In the genomic region with DNA sequence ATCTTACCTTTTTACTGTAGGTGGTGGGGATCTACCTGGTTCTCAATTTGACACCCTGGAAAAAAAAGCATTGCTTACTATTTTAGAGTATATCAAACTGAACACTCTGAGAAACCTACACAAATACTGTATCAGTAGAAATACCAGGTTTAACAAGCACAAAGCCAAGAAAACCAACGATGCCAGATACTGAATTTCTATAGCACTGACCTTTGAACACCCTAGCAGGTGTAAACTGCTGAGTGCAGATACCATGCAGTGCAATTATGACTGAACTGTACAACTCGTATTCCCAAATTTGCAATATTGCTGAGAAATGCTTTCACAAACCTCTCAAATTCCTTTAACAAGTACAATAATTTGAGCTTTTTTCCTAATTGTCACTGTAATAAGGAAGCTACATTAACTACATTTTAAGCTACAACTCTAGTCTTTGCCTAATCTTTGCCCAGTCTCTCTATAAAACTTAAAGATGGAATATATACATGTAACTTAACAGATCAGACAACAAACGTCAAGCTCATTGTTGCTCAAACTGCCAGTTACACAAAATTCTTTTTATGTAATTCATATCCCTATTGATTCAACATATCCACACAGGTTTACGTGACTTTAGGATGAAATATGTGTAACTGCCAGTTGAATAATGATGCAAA, we compare ENCODE assay signal across 13 cellular contexts. TPM values are rescaled to one million over a fixed set of nuclear protein-coding genes. Genes with fewer than 3 reads are reported as not detected.
DNase-seq lines count a peak whose midpoint lies in the region; ATAC-seq and TF ChIP-seq lines count a peak whose summit lies in the region.
"Had no signal": no experiment of that assay in that cellular context is flagged by ENCODE, and none has a peak within 500 bp of the region (broad histone marks: within the 10 kb centered on the region; RNA-seq: fewer than 3 reads in every experiment).

No MANE protein-coding gene starts in this region.

- H3K23me2 ChIP-seq in H9 (ENCODE audit: insufficient read length, low read depth, low read length, poor library complexity, severe bottlenecking) = no peaks in the 10 kb centered on the region

- no peak overlapping the region for H2BK5ac ChIP-seq in H9 (ENCODE audit: insufficient read length, low read length)
- no peak overlapping the region for H2BK5ac ChIP-seq in mesenchymal stem cell (ENCODE audit: low read depth, low read length, poor library complexity, severe bottlenecking)

- H3K9ac ChIP-seq in H9 (ENCODE audit: extremely low read depth, insufficient read length, low read length) (no peak overlapping the region), mesenchymal stem cell (ENCODE audit: low read length) (no peak overlapping the region)

- no peaks in the 10 kb centered on the region for H4K20me1 ChIP-seq in H9 (ENCODE audit: control insufficient read depth, insufficient read depth, insufficient read length)

- H3K4me1 ChIP-seq in H9 (ENCODE audit: insufficient read depth, low read length) (no peaks in the 10 kb centered on the region), mesenchymal stem cell (ENCODE audit: control insufficient read depth, insufficient read depth, low read depth, low read length) (peaks cover 4% of the 10 kb centered on the region), stomach (peaks cover 7 to 56% (median 30%) of the 10 kb centered on the region in 4 donors)
- H3K4me1 ChIP-seq: BE2C had no signal

- H2BK20ac ChIP-seq in H9 (ENCODE audit: low read depth, low read length, poor library complexity, severe bottlenecking) = no peak overlapping the region

- H3K18ac ChIP-seq in H9 (ENCODE audit: insufficient read length, low read depth, low read length) (no peak overlapping the region), mesenchymal stem cell (ENCODE audit: low read depth in 1 of 2, low read length in 2 of 2) (no peak overlapping the region)

- H3K79me1 ChIP-seq in H9 (ENCODE audit: insufficient read depth, low read depth, low read length, poor library complexity, severe bottlenecking) (peaks cover 3% of the 10 kb centered on the region), mesenchymal stem cell (replicated peaks; ENCODE audit: low read length, poor library complexity, severe bottlenecking) (peaks cover 3% of the 10 kb centered on the region)

- H3K4me2 ChIP-seq in H9 (ENCODE audit: insufficient read depth, insufficient read length, low read length) = no peak overlapping the region
- no peak overlapping the region for H3K4me2 ChIP-seq in mesenchymal stem cell (ENCODE audit: low read length, poor library complexity, severe bottlenecking)

- H3K4me3 ChIP-seq in mesenchymal stem cell (ENCODE audit: insufficient read depth in 1 of 2, low read depth in 1 of 2, low read length in 2 of 2) = no peak overlapping the region
- H3K4me3 ChIP-seq in stomach = no peak overlapping the region
- H3K4me3 ChIP-seq: psoas muscle had no signal

- POLR2A ChIA-PET in CD4-positive, alpha-beta T cell (lab: Charles Lee) = interaction anchor here (3.8 kb wide), 1 partner anchor 9 kb away, joined by 22 read pairs; a partner anchor contains a TSS
- POLR2A ChIA-PET in activated CD8-positive, alpha-beta T cell treated with anti-CD3 and anti-CD28 coated beads for 36 hours (lab: Charles Lee) = interaction anchor here (0.8 to 10.4 kb wide), 5 partner anchors 8 to 760 kb away, joined by 3 to 125 read pairs (median 3); a partner anchor contains a TSS

- no peak overlapping the region for H3K27ac ChIP-seq in CD4-positive, alpha-beta T cell (ENCODE audit: low read depth, low read length)
- H3K27ac ChIP-seq in H9 (ENCODE audit: insufficient read length, low read depth, low read length) (no peak overlapping the region), mesenchymal stem cell (ENCODE audit: low read length, poor library complexity, severe bottlenecking) (peak overlapping the region; percentile 26), stomach (no peak overlapping the region)
- H3K27ac ChIP-seq: psoas muscle had no signal

- TF ChIP-seq POLR2A in stomach (IDR thresholded peaks at IDR 0.05) = no peak

- no peak overlapping the region for H2BK12ac ChIP-seq in H9 (ENCODE audit: insufficient read length, low read depth, low read length)
- H2BK12ac ChIP-seq in mesenchymal stem cell (ENCODE audit: low read length in 2 of 2) = no peak overlapping the region

- TF ChIP-seq CTCF in CD4-positive, alpha-beta T cell (IDR thresholded peaks at IDR 0.05) = no peak
- no peak for TF ChIP-seq CTCF in H9 (conservative IDR thresholded peaks at IDR 0.05)
- no peak for TF ChIP-seq CTCF in activated CD8-positive, alpha-beta T cell treated with anti-CD3 and anti-CD28 coated beads for 36 hours (IDR thresholded peaks at IDR 0.05)
- no peak for TF ChIP-seq CTCF in stomach (IDR thresholded peaks at IDR 0.05)

- H3K79me2 ChIP-seq in H9 (ENCODE audit: insufficient read depth, low read length) = 0 out of 2 replicates have a peak, but pooled peaks cover 2% of the 10 kb centered on the region

- CTCF ChIA-PET in CD4-positive, alpha-beta T cell (lab: Charles Lee) = interaction anchor here (1.8 kb wide), 1 partner anchor 8 kb away, joined by 3 read pairs; no protein-coding TSS in a partner anchor
- CTCF ChIA-PET in activated CD8-positive, alpha-beta T cell treated with anti-CD3 and anti-CD28 coated beads for 36 hours (lab: Charles Lee) = interaction anchor here (0.6 kb wide), 1 partner anchor 66 kb away, joined by 3 read pairs; no protein-coding TSS in a partner anchor

- H2BK15ac ChIP-seq in H9 (ENCODE audit: low read depth, low read length) (no peak overlapping the region), mesenchymal stem cell (ENCODE audit: low read depth, poor library complexity, severe bottlenecking) (no peak overlapping the region)

- no peak overlapping the region for H4K91ac ChIP-seq in H9 (ENCODE audit: insufficient read length, low read depth, low read length)
- no peak overlapping the region for H4K91ac ChIP-seq in mesenchymal stem cell (ENCODE audit: low read length)

- H3K4ac ChIP-seq in H9 (ENCODE audit: low read depth, low read length) (no peak overlapping the region), mesenchymal stem cell (ENCODE audit: low read depth in 1 of 2, low read length in 2 of 2) (no peak overlapping the region)

- H3K14ac ChIP-seq in H9 (ENCODE audit: insufficient read depth, low read length) (no peak overlapping the region), mesenchymal stem cell (ENCODE audit: low read length in 2 of 2) (no peak overlapping the region)

- TF ChIP-seq EP300 in stomach (IDR thresholded peaks at IDR 0.05) = no peak

- H3K23ac ChIP-seq in H9 (ENCODE audit: insufficient read length, low read depth, low read length) (no peak overlapping the region), mesenchymal stem cell (ENCODE audit: low read length in 2 of 2) (no peak overlapping the region)

- no peak for ATAC-seq in CD4-positive, alpha-beta T cell (ENCODE audit: poor library complexity)
- no peak for ATAC-seq in activated CD8-positive, alpha-beta T cell treated with anti-CD3 and anti-CD28 coated beads for 36 hours
- ATAC-seq in HG03521 (IDR thresholded peaks at IDR 0.05; ENCODE audit: unreplicated experiment) = no peak
- ATAC-seq: left cardiac atrium, psoas muscle had no signal

- intact Hi-C loops in CD4-positive, alpha-beta T cell (cut with DNase I, micrococcal nuclease) = no loop called here
- intact Hi-C loops in activated CD8-positive, alpha-beta T cell treated with anti-CD3 and anti-CD28 coated beads for 36 hours (cut with micrococcal nuclease) = no loop called here
- intact Hi-C loops in stomach (cut with DNase I; ENCODE audit: low total_unique reads) = no loop called here

- no CpG with 5 or more reads among the region's 4 CpGs for WGBS in H9 (ENCODE audit: extremely low coverage, insufficient read length, low lambda C conversion rate)
- WGBS in mesenchymal stem cell = 86% methylated on average over 3 of the region's 4 CpGs
- WGBS in stomach, 5 donors = 40 to 56% (median 54%) methylated on average over 4 of the region's 4 CpGs

- H2BK120ac ChIP-seq in H9 (ENCODE audit: low read depth, low read length, poor library complexity, severe bottlenecking) (no peak overlapping the region), mesenchymal stem cell (ENCODE audit: low read depth, low read length) (no peak overlapping the region)

- no peak overlapping the region for H3K4me3 Mint-ChIP-seq in CD4-positive, alpha-beta T cell
- no peak overlapping the region for H3K4me3 Mint-ChIP-seq in H9
- H3K4me3 Mint-ChIP-seq in activated CD8-positive, alpha-beta T cell treated with anti-CD3 and anti-CD28 coated beads for 36 hours = no peak overlapping the region

- no peaks in the 10 kb centered on the region for H3K27me3 ChIP-seq in CD4-positive, alpha-beta T cell (ENCODE audit: control insufficient read depth, insufficient read depth, low read length)
- H3K27me3 ChIP-seq in H9 (ENCODE audit: insufficient read depth, low read length) = no peaks in the 10 kb centered on the region
- H3K27me3 ChIP-seq in mesenchymal stem cell (ENCODE audit: control insufficient read depth in 1 of 2, insufficient read depth in 1 of 2, low read length in 2 of 2) = no peaks in the 10 kb centered on the region
- H3K27me3 ChIP-seq in stomach = no peaks in the 10 kb centered on the region
- H3K27me3 ChIP-seq: BE2C had no signal

- peaks cover 98% of the 10 kb centered on the region for H3K36me3 Mint-ChIP-seq in CD4-positive, alpha-beta T cell (ENCODE audit: low read depth)
- peaks cover 52 to 90% (median 75%) of the 10 kb centered on the region in 3 experiments for H3K36me3 Mint-ChIP-seq in H9 (ENCODE audit: insufficient read depth in 1 of 3, low read depth in 3 of 3)
- H3K36me3 Mint-ChIP-seq in activated CD8-positive, alpha-beta T cell treated with anti-CD3 and anti-CD28 coated beads for 36 hours (ENCODE audit: low read depth) = peaks cover 83% of the 10 kb centered on the region

- H2AFZ ChIP-seq in H9 (ENCODE audit: low read length) = no peak overlapping the region
- no peak overlapping the region for H2AFZ ChIP-seq in mesenchymal stem cell (ENCODE audit: low read depth, low read length)

- no peak overlapping the region for H4K5ac ChIP-seq in H9 (ENCODE audit: insufficient read length, low read depth, low read length)

- H3K36me3 ChIP-seq in mesenchymal stem cell (ENCODE audit: control insufficient read depth in 1 of 2, insufficient read depth in 2 of 2, low read depth in 1 of 2, low read length in 2 of 2) (peaks cover 15 to 100% of the 10 kb centered on the region in 2 experiments), stomach (peaks cover 74 to 100% (median 100%) of the 10 kb centered on the region in 4 donors)

- H4K8ac ChIP-seq in H9 (replicated peaks; ENCODE audit: insufficient read length, low read depth, low read length) = no peak overlapping the region
- no peak overlapping the region for H4K8ac ChIP-seq in mesenchymal stem cell (ENCODE audit: low read length)

- no peaks in the 10 kb centered on the region for H3K27me3 Mint-ChIP-seq in CD4-positive, alpha-beta T cell
- H3K27me3 Mint-ChIP-seq in H9 (ENCODE audit: low read depth) = no peaks in the 10 kb centered on the region
- H3K27me3 Mint-ChIP-seq in activated CD8-positive, alpha-beta T cell treated with anti-CD3 and anti-CD28 coated beads for 36 hours = no peaks in the 10 kb centered on the region

- no peak overlapping the region for H3T11ph ChIP-seq in H9 (ENCODE audit: low read length)

- DNase-seq in CD4-positive, alpha-beta T cell = no peak
- no peak for DNase-seq in H9
- no peak for DNase-seq in activated CD8-positive, alpha-beta T cell treated with anti-CD3 and anti-CD28 coated beads for 36 hours
- DNase-seq in mesenchymal stem cell = no peak
- DNase-seq in stomach = no peak
- DNase-seq in Kasumi-1 (lab: John Stamatoyannopoulos, UW) = no peak
- DNase-seq: activated CD8-positive, alpha-beta memory T cell treated with anti-CD3 and anti-CD28 coated beads, Interleukin-2, amount 50 U/mL, for 48 hours; BE2C; DMS153; effector CD8-positive, alpha-beta T cell; left cardiac atrium; psoas muscle had no signal

- no peak overlapping the region for H3K56ac ChIP-seq in H9 (ENCODE audit: insufficient read length, low read depth, low read length)

- no peak overlapping the region for H2AK5ac ChIP-seq in H9 (ENCODE audit: insufficient read length, low read length)
- no peak overlapping the region for H2AK5ac ChIP-seq in mesenchymal stem cell (ENCODE audit: low read length, severe bottlenecking)

- H3K9me3 Mint-ChIP-seq in CD4-positive, alpha-beta T cell = no peaks in the 10 kb centered on the region
- H3K9me3 Mint-ChIP-seq in H9 = no peaks in the 10 kb centered on the region
- H3K9me3 Mint-ChIP-seq in activated CD8-positive, alpha-beta T cell treated with anti-CD3 and anti-CD28 coated beads for 36 hours = no peaks in the 10 kb centered on the region

- peaks cover 58% of the 10 kb centered on the region for H3K4me1 Mint-ChIP-seq in CD4-positive, alpha-beta T cell (ENCODE audit: low read depth)
- peaks cover 16 to 18% of the 10 kb centered on the region in 2 experiments for H3K4me1 Mint-ChIP-seq in H9
- peaks cover 44% of the 10 kb centered on the region for H3K4me1 Mint-ChIP-seq in activated CD8-positive, alpha-beta T cell treated with anti-CD3 and anti-CD28 coated beads for 36 hours (ENCODE audit: low read depth)

- peak overlapping the region; percentile 98 for H3K27ac Mint-ChIP-seq in CD4-positive, alpha-beta T cell
- H3K27ac Mint-ChIP-seq in H9 = peak overlapping the region in 2 of 3 experiments; percentile 61 to 87; a peak in 2 of 7 replicates
- peak overlapping the region; percentile 72 for H3K27ac Mint-ChIP-seq in activated CD8-positive, alpha-beta T cell treated with anti-CD3 and anti-CD28 coated beads for 36 hours

- no peaks in the 10 kb centered on the region for H3K9me3 ChIP-seq in CD4-positive, alpha-beta T cell (ENCODE audit: control insufficient read depth, low read length)
- H3K9me3 ChIP-seq in H9 (ENCODE audit: control insufficient read depth, low read depth, low read length) (no peaks in the 10 kb centered on the region), mesenchymal stem cell (ENCODE audit: control insufficient read depth, low read length) (no peaks in the 10 kb centered on the region), stomach (no peaks in the 10 kb centered on the region)
- H3K9me3 ChIP-seq: BE2C, psoas muscle had no signal

RNA-seq across cellular contexts. Expression of a gene that starts 8.9 kb away (rescaled TPM):
- 100 to 1,000 TPM; 161 to 173 TPM for total RNA-seq in CD4-positive, alpha-beta T cell
- 258 and 272 TPM in 2 replicates for total RNA-seq in H9 (2021)
- 100 to 1,000 TPM; 334 to 344 TPM for total RNA-seq in activated CD8-positive, alpha-beta T cell treated with anti-CD3 and anti-CD28 coated beads for 36 hours
- 117 TPM for polyA plus RNA-seq in mesenchymal stem cell (2013, experiment 1 of 2)
- 120 TPM for polyA plus RNA-seq in mesenchymal stem cell (2013, experiment 2 of 2)
- 100 to 1,000 TPM in 4 of 5 donors, 10 to 100 TPM in 1; 68.3 to 435 (median 145) TPM for total RNA-seq in stomach
- 100 to 1,000 TPM in 2 of 3 donors, 10 to 100 TPM in 1; 97.5 to 220 (median 193) TPM for polyA plus RNA-seq in stomach

RNA-seq across cellular contexts. Expression of a gene that starts 9.1 kb away (rescaled TPM):
- total RNA-seq in CD4-positive, alpha-beta T cell = 1 to 10 TPM; 6.8 to 8.0 TPM
- total RNA-seq in H9 (2021) (16.1 and 18.0 TPM in 2 replicates), stomach (100 to 1,000 TPM in 1 of 5 donors, 10 to 100 TPM in 4; 25.1 to 236 (median 30.4) TPM)
- 10 to 100 TPM; 17.0 to 18.9 TPM for total RNA-seq in activated CD8-positive, alpha-beta T cell treated with anti-CD3 and anti-CD28 coated beads for 36 hours
- 8.9 TPM for polyA plus RNA-seq in mesenchymal stem cell (2013, experiment 1 of 2)
- 9.0 TPM for polyA plus RNA-seq in mesenchymal stem cell (2013, experiment 2 of 2)
- 10 to 100 TPM; 11.5 to 33.3 (median 17.4) TPM for polyA plus RNA-seq in stomach

RNA-seq across cellular contexts. Expression of a gene that starts 51.7 kb away (rescaled TPM):
- 10 to 100 TPM; 63.1 to 63.6 TPM for total RNA-seq in CD4-positive, alpha-beta T cell
- total RNA-seq in H9 (2021) (38.3 and 43.3 TPM in 2 replicates), stomach (100 to 1,000 TPM in 1 of 5 donors, 10 to 100 TPM in 2, 1 to 10 TPM in 2; 9.3 to 121 (median 20.0) TPM)
- 10 to 100 TPM; 30.1 to 31.3 TPM for total RNA-seq in activated CD8-positive, alpha-beta T cell treated with anti-CD3 and anti-CD28 coated beads for 36 hours
- polyA plus RNA-seq in mesenchymal stem cell (2013, experiment 1 of 2) = 15.4 TPM
- polyA plus RNA-seq in mesenchymal stem cell (2013, experiment 2 of 2) = 18.2 TPM
- 10 to 100 TPM in 2 of 3 donors, 1 to 10 TPM in 1; 6.5 to 10.6 (median 10.1) TPM for polyA plus RNA-seq in stomach
